In the genomic region with DNA sequence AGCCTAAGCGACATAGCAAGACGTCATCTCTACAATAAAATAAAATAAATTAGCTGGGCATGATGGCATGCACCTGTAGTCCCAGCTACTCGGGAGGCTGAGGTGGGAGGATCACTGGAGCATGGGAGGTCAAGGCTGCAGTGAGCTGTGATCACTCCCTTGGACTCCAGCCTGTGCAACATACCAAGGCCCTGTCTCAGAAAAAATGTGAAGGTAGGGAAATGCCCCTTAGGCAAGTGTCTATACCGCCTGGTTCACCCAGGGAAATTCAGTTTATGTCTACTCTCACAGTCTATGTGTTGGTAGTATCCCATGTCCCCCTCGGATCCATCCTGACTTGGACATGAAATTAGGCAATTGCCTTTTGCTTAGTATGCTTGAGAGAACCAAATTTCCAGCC, we compare ENCODE assay signal across 15 cellular contexts.
A peak's percentile ranks its signal among the peaks of the same experiment; 100 is the strongest.
DNase-seq lines count a peak whose midpoint lies in the region; TF ChIP-seq lines count a peak whose summit lies in the region.
"Had no signal": no experiment of that assay in that cellular context is flagged by ENCODE, and none has a peak within 500 bp of the region (broad histone marks: within the 10 kb centered on the region; RNA-seq: fewer than 3 reads in every experiment).

No MANE protein-coding gene starts in this region.

- no peaks in the 10 kb centered on the region for H3K9me3 Mint-ChIP-seq in type B pancreatic cell

- TF ChIP-seq POLR2A in adrenal gland (IDR thresholded peaks at IDR 0.05): no peak

- H3K36me3 Mint-ChIP-seq in type B pancreatic cell: no peaks in the 10 kb centered on the region
- H3K36me3 Mint-ChIP-seq: CD8-positive, alpha-beta memory T cell had no signal

- H3K27ac Mint-ChIP-seq in type B pancreatic cell: peak overlapping the region; percentile 78
- H3K27ac Mint-ChIP-seq: CD8-positive, alpha-beta memory T cell; HFFc6 had no signal

- no peak overlapping the region for H3K4me3 ChIP-seq in adrenal gland
- H3K4me3 ChIP-seq: A549, BLaER1 had no signal

- H3K36me3 ChIP-seq in adrenal gland (replicated peaks in 1 of 2): no peaks in the 10 kb centered on the region
- H3K36me3 ChIP-seq: BLaER1 had no signal

- H3K27me3 ChIP-seq in adrenal gland: no peaks in the 10 kb centered on the region
- H3K27me3 ChIP-seq: BLaER1 had no signal

- H3K4me1 ChIP-seq in adrenal gland (replicated peaks in 1 of 2): peaks cover 0 to 6% of the 10 kb centered on the region in 2 donors
- H3K4me1 ChIP-seq: A549, BLaER1, Caco-2 had no signal

- intact Hi-C loops in adrenal gland (cut with DNase I): no loop called here

- POLR2A ChIA-PET in GM10248 (lab: Yijun Ruan, JAX): no interaction called here

- H3K4me3 Mint-ChIP-seq in type B pancreatic cell: no peak overlapping the region
- H3K4me3 Mint-ChIP-seq: CD8-positive, alpha-beta memory T cell; HFFc6 had no signal

- peak overlapping the region in 3 of 5 donors; percentile 35 to 81 (median 78) for H3K27ac ChIP-seq in adrenal gland
- H3K27ac ChIP-seq: A549, BLaER1 had no signal

- CTCF ChIA-PET in GM10248 (lab: Yijun Ruan, JAX): interaction anchor here (0.8 kb wide), 1 partner anchor 28 kb away, joined by 3 read pairs; no protein-coding TSS in a partner anchor

- TF ChIP-seq CTCF in adrenal gland (IDR thresholded peaks at IDR 0.05) (no peak), type B pancreatic cell (conservative IDR thresholded peaks at IDR 0.05) (no peak), GM10248 (IDR thresholded peaks at IDR 0.05; ENCODE audit: control extremely low read depth, extremely low read depth, low read depth, missing control alignments) (no peak)

- peaks cover 6% of the 10 kb centered on the region for H3K27me3 Mint-ChIP-seq in type B pancreatic cell
- H3K27me3 Mint-ChIP-seq: CD8-positive, alpha-beta memory T cell had no signal

- 53 to 64% (median 59%) methylated on average over 5 of the region's 5 CpGs for WGBS in adrenal gland, 4 donors

- no peaks in the 10 kb centered on the region for H3K9me3 ChIP-seq in adrenal gland (replicated peaks in 1 of 3)
- H3K9me3 ChIP-seq: BLaER1, Caco-2 had no signal

- peak; percentile 36 for DNase-seq in HK-2 (ENCODE audit: unreplicated experiment)
- peak in 2 of 7 donors; percentile 22 to 27 for DNase-seq in adrenal gland
- DNase-seq in islet precursor cell: peak; percentile 74
- DNase-seq in type B pancreatic cell (ENCODE audit: extremely low spot score, unreplicated experiment): no peak
- DNase-seq in SIG-M5 treated with dmso at 0.1 percent for 504 hours (lab: John Stamatoyannopoulos, UW; ENCODE audit: unreplicated experiment): no peak
- no peak for DNase-seq in cerebellar cortex (ENCODE audit: low spot score)
- DNase-seq in GM10248 (ENCODE audit: extremely low spot score): no peak
- DNase-seq: Caco-2; CD8-positive, alpha-beta memory T cell; DND-41; GF-D8; HCEC 1CT; HFFc6 had no signal

- H3K4me1 Mint-ChIP-seq in type B pancreatic cell (ENCODE audit: unreplicated experiment): no peaks in the 10 kb centered on the region
- H3K4me1 Mint-ChIP-seq: CD8-positive, alpha-beta memory T cell had no signal

Comparison
In these comparisons a context has a peak if more than half of its experiments do, and no peak if none do; other contexts are left out.
1. DNase-seq: peak in HK-2 (single experiment) and islet precursor cell (single experiment); none in type B pancreatic cell (single experiment), SIG-M5 treated with dmso at 0.1 percent for 504 hours (single experiment), cerebellar cortex (single experiment) and GM10248 (single experiment).